ENCODE assay signal across 8 cellular contexts in genomic region chr1:205600085-205600484, GRCh38. TPM values are rescaled to one million over a fixed set of nuclear protein-coding genes. Genes with fewer than 3 reads are reported as not detected.
DNase-seq lines count a peak whose midpoint lies in the region; ATAC-seq and TF ChIP-seq lines count a peak whose summit lies in the region.

No MANE protein-coding gene starts in this region.

- H3K36me3 Mint-ChIP-seq in mesothelial cell of epicardium = peaks cover 18% of the 10 kb centered on the region

- no peak for TF ChIP-seq POLR2A in spleen (IDR thresholded peaks at IDR 0.05)

- no peak overlapping the region for H3K4me3 ChIP-seq in spleen

- ATAC-seq in HG02642 (IDR thresholded peaks at IDR 0.05; ENCODE audit: poor library complexity, unreplicated experiment) = peak; percentile 55

- TF ChIP-seq CTCF in GM12872 (IDR thresholded peaks at IDR 0.05; ENCODE audit: insufficient read depth, low read depth, low read length) (peak; percentile 37; the same call in 1 of the 3 replicates), mesothelial cell of epicardium (IDR thresholded peaks at IDR 0.05; ENCODE audit: unreplicated experiment) (no peak), spleen (IDR thresholded peaks at IDR 0.05 in 8 of 11, conservative IDR thresholded peaks at IDR 0.05 in 3 of 11) (no peak)

- peaks cover 16% of the 10 kb centered on the region for H3K4me1 Mint-ChIP-seq in mesothelial cell of epicardium

- peaks cover 4% of the 10 kb centered on the region for H3K9me3 Mint-ChIP-seq in mesothelial cell of epicardium

- WGBS in spleen, 5 donors = 54 to 79% (median 69%) methylated on average over 1 of the region's 1 CpG

- H3K27me3 Mint-ChIP-seq in mesothelial cell of epicardium (ENCODE audit: low read depth) = no peaks in the 10 kb centered on the region

- H3K27me3 ChIP-seq in spleen (replicated peaks in 1 of 7) = no peaks in the 10 kb centered on the region

- peak overlapping the region; percentile 75 for H3K27ac Mint-ChIP-seq in mesothelial cell of epicardium

- peaks cover 0 to 75% (median 14%) of the 10 kb centered on the region in 6 donors for H3K36me3 ChIP-seq in spleen

- H3K27ac ChIP-seq in spleen = peak overlapping the region in 4 of 8 donors; percentile 3 to 57 (median 17)

- intact Hi-C loops in spleen (cut with DNase I; ENCODE audit: low total_unique reads) = no loop called here

- no peak overlapping the region for H3K4me3 Mint-ChIP-seq in mesothelial cell of epicardium

- no peaks in the 10 kb centered on the region for H3K9me3 ChIP-seq in spleen

- peak; percentile 58 for DNase-seq in amniotic epithelial cell (ENCODE audit: low read depth)
- DNase-seq in mesothelial cell of epicardium (ENCODE audit: low spot score in 2 of 2, unreplicated experiment in 2 of 2) = no peak
- no peak for DNase-seq in UCSD-AML1 (lab: John Stamatoyannopoulos, UW; ENCODE audit: unreplicated experiment)
- DNase-seq in inferior parietal cortex (ENCODE audit: extremely low spot score) = no peak
- DNase-seq in spleen = no peak
- DNase-seq in effector CD8-positive, alpha-beta T cell (lab: John Stamatoyannopoulos, UW) = no peak

- H3K4me1 ChIP-seq in spleen = peaks cover 0 to 46% (median 8%) of the 10 kb centered on the region in 6 donors

RNA-seq across cellular contexts. Expression of gene ELK4, which starts 31.7 kb away (rescaled TPM):
- 32.2 to 36.8 TPM (median 34.8 TPM) in 3 replicates for total RNA-seq in mesothelial cell of epicardium
- total RNA-seq in spleen = 100 to 1,000 TPM in 4 of 7 donors, 10 to 100 TPM in 3; 50.9 to 109 (median 102) TPM
- 10 to 100 TPM in 1 of 3 donors, 1 to 10 TPM in 2; 8.5 to 12.5 (median 9.8) TPM for polyA plus RNA-seq in spleen
